In genomic region chr2:168961450-168962229, GRCh38 we compare ENCODE assay signal across 8 cellular contexts.
DNase-seq lines count a peak whose midpoint lies in the region; ATAC-seq and TF ChIP-seq lines count a peak whose summit lies in the region.

No MANE protein-coding gene starts in this region.

- CTCF ChIA-PET in activated CD4-positive, alpha-beta T cell treated with anti-CD3 and anti-CD28 coated beads, Interleukin-2, amount 10 ng/mL, durations not matched to agents 7 days and 5 days (lab: Charles Lee) = interaction anchor here (1.2 to 1.4 kb wide), 2 partner anchors 170 to 181 kb away, joined by 5 read pairs; no protein-coding TSS in a partner anchor

- DNase-seq in DMS114 treated with DMSO at 0.1 percent for 48 hours (lab: John Stamatoyannopoulos, UW; ENCODE audit: unreplicated experiment) (peak; percentile 35), NCI-H345 treated with DMSO at 0.1 percent for 48 hours (lab: John Stamatoyannopoulos, UW; ENCODE audit: unreplicated experiment) (peak; percentile 55), foreskin melanocyte (peak; percentile 72), osteocyte (ENCODE audit: extremely low spot score, unreplicated experiment) (no peak), ecto neural progenitor cell (ENCODE audit: low spot score) (no peak)
- DNase-seq in activated CD4-positive, alpha-beta T cell treated with anti-CD3 and anti-CD28 coated beads, Interleukin-2, amount 10 ng/mL, durations not matched to agents 7 days and 5 days = peak; percentile 66

- ATAC-seq in GM19025 (IDR thresholded peaks at IDR 0.05; ENCODE audit: low read depth, unreplicated experiment) (peak; percentile 70), HG03175 (IDR thresholded peaks at IDR 0.05; ENCODE audit: unreplicated experiment) (peak; percentile 88)

- peak; percentile 86 for TF ChIP-seq CTCF in osteocyte (IDR thresholded peaks at IDR 0.05)

- H3K36me3 Mint-ChIP-seq in activated CD4-positive, alpha-beta T cell treated with anti-CD3 and anti-CD28 coated beads, Interleukin-2, amount 10 ng/mL, durations not matched to agents 7 days and 5 days (ENCODE audit: low read depth) = no peaks in the 10 kb centered on the region
- H3K36me3 Mint-ChIP-seq in osteocyte (ENCODE audit: unreplicated experiment) = no peaks in the 10 kb centered on the region

- no peak overlapping the region for H3K27ac Mint-ChIP-seq in activated CD4-positive, alpha-beta T cell treated with anti-CD3 and anti-CD28 coated beads, Interleukin-2, amount 10 ng/mL, durations not matched to agents 7 days and 5 days
- no peak overlapping the region for H3K27ac Mint-ChIP-seq in osteocyte (ENCODE audit: unreplicated experiment)

- H3K9me3 Mint-ChIP-seq in activated CD4-positive, alpha-beta T cell treated with anti-CD3 and anti-CD28 coated beads, Interleukin-2, amount 10 ng/mL, durations not matched to agents 7 days and 5 days = no peaks in the 10 kb centered on the region
- H3K9me3 Mint-ChIP-seq in osteocyte (ENCODE audit: unreplicated experiment) = no peaks in the 10 kb centered on the region

- H3K4me1 Mint-ChIP-seq in activated CD4-positive, alpha-beta T cell treated with anti-CD3 and anti-CD28 coated beads, Interleukin-2, amount 10 ng/mL, durations not matched to agents 7 days and 5 days = peaks cover 23% of the 10 kb centered on the region
- H3K4me1 Mint-ChIP-seq in osteocyte (ENCODE audit: unreplicated experiment) = peaks cover 3% of the 10 kb centered on the region

- H3K27me3 Mint-ChIP-seq in activated CD4-positive, alpha-beta T cell treated with anti-CD3 and anti-CD28 coated beads, Interleukin-2, amount 10 ng/mL, durations not matched to agents 7 days and 5 days = peaks cover 2% of the 10 kb centered on the region
- peaks cover 15% of the 10 kb centered on the region for H3K27me3 Mint-ChIP-seq in osteocyte (ENCODE audit: unreplicated experiment)

- no peak overlapping the region for H3K4me3 Mint-ChIP-seq in activated CD4-positive, alpha-beta T cell treated with anti-CD3 and anti-CD28 coated beads, Interleukin-2, amount 10 ng/mL, durations not matched to agents 7 days and 5 days
- H3K4me3 Mint-ChIP-seq in osteocyte (ENCODE audit: unreplicated experiment) = no peak overlapping the region

- POLR2A ChIA-PET in activated CD4-positive, alpha-beta T cell treated with anti-CD3 and anti-CD28 coated beads, Interleukin-2, amount 10 ng/mL, durations not matched to agents 7 days and 5 days (lab: Charles Lee) = no interaction called here

Comparison
In these comparisons a context has a peak if more than half of its experiments do, and no peak if none do; other contexts are left out.
1. DNase-seq: peak in DMS114 treated with DMSO at 0.1 percent for 48 hours (single experiment), NCI-H345 treated with DMSO at 0.1 percent for 48 hours (single experiment), activated CD4-positive, alpha-beta T cell treated with anti-CD3 and anti-CD28 coated beads, Interleukin-2, amount 10 ng/mL, durations not matched to agents 7 days and 5 days (single experiment) and foreskin melanocyte (single experiment); none in osteocyte (single experiment) and ecto neural progenitor cell (single experiment).